ENCODE assay signal across 12 cellular contexts in the genomic region with DNA sequence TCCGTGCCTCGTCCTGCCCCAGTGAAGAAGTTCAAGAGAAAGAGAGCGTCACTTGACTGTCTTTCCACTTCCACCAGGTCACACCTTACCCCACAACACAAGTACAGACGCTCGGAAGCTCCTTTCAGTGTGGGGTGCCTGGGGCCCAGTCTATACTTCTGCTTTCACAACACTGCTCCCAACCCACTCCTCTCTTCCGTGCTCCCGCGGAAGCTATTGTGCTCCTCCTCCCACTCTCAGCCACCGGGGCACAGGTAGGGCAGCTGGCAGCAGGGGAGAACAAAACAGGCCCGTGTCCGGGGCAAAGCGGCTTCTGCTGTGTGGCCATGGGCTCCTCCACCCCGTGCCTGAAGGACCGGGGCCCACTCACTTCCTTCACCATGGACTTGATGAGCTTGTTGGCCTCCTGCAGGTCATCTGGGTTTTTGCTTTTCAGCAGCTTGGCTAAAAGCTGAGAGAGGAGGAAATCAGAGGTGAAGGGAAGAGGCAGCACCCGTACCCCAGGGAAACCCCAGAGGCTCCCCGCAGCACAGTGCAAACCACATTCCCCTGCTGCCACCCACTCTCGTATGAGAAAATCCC. TPM values are rescaled to one million over a fixed set of nuclear protein-coding genes. Genes with fewer than 3 reads are reported as not detected.
DNase-seq lines count a peak whose midpoint lies in the region; ATAC-seq and TF ChIP-seq lines count a peak whose summit lies in the region.
"Had no signal": no experiment of that assay in that cellular context is flagged by ENCODE, and none has a peak within 500 bp of the region (broad histone marks: within the 10 kb centered on the region; RNA-seq: fewer than 3 reads in every experiment).

No MANE protein-coding gene starts in this region.

- H3K4me1 ChIP-seq in CD4-positive, CD25-positive, alpha-beta regulatory T cell (ENCODE audit: control insufficient read depth, insufficient read depth, low read length, poor library complexity, severe bottlenecking): peaks cover 7% of the 10 kb centered on the region
- peaks cover 0 to 30% of the 10 kb centered on the region in 2 donors for H3K4me1 ChIP-seq in naive thymus-derived CD4-positive, alpha-beta T cell (ENCODE audit: control insufficient read depth in 2 of 2, insufficient read depth in 2 of 2, low read length in 2 of 2)
- H3K4me1 ChIP-seq in BE2C: no peaks in the 10 kb centered on the region; the same call in 1 of the 2 replicates

- peak overlapping the region; percentile 68 to 83 (median 78) for H3K27ac Mint-ChIP-seq in CD4-positive, CD25-positive, alpha-beta regulatory T cell
- H3K27ac Mint-ChIP-seq in activated T-cell treated with anti-CD3 and anti-CD28 coated beads, Interleukin-2, amount 50 U/mL, for 24 hours: peak overlapping the region; percentile 91
- H3K27ac Mint-ChIP-seq in naive thymus-derived CD4-positive, alpha-beta T cell: peak overlapping the region in 5 of 9 donors; percentile 38 to 81 (median 65)
- H3K27ac Mint-ChIP-seq: nephron had no signal

- intact Hi-C loops in naive thymus-derived CD4-positive, alpha-beta T cell (cut with micrococcal nuclease): no loop called here

- peaks cover 79% of the 10 kb centered on the region for H3K36me3 ChIP-seq in CD4-positive, CD25-positive, alpha-beta regulatory T cell (ENCODE audit: control insufficient read depth, insufficient read depth, low read length)
- H3K36me3 ChIP-seq in H7 (replicated peaks; ENCODE audit: control insufficient read depth, insufficient read depth, low read length) (peaks cover 62% of the 10 kb centered on the region), BE2C (peaks cover 73% of the 10 kb centered on the region)
- peaks cover 17 to 94% (median 28%) of the 10 kb centered on the region in 3 experiments for H3K36me3 ChIP-seq in naive thymus-derived CD4-positive, alpha-beta T cell (ENCODE audit: control insufficient read depth in 2 of 3, insufficient read depth in 3 of 3, low read length in 3 of 3)

- POLR2A ChIA-PET in naive thymus-derived CD4-positive, alpha-beta T cell (lab: Charles Lee): interaction anchor here (0.6 to 1.1 kb wide), 2 partner anchors 13 to 128 kb away, joined by 3 to 4 read pairs; no protein-coding TSS in a partner anchor

- no peaks in the 10 kb centered on the region for H3K27me3 ChIP-seq in CD4-positive, CD25-positive, alpha-beta regulatory T cell (ENCODE audit: control insufficient read depth, insufficient read depth, low read length)
- H3K27me3 ChIP-seq in H7 (ENCODE audit: control insufficient read depth, insufficient read depth, low read length): no peaks in the 10 kb centered on the region
- no peaks in the 10 kb centered on the region for H3K27me3 ChIP-seq in naive thymus-derived CD4-positive, alpha-beta T cell (ENCODE audit: control insufficient read depth in 2 of 2, insufficient read depth in 2 of 2, low read length in 2 of 2)
- H3K27me3 ChIP-seq in BE2C: no peaks in the 10 kb centered on the region

- H3K9me3 ChIP-seq in CD4-positive, CD25-positive, alpha-beta regulatory T cell (ENCODE audit: control insufficient read depth in 2 of 2, low read length in 2 of 2): no peaks in the 10 kb centered on the region
- no peaks in the 10 kb centered on the region for H3K9me3 ChIP-seq in naive thymus-derived CD4-positive, alpha-beta T cell (ENCODE audit: control insufficient read depth in 2 of 3, low read length in 3 of 3)
- H3K9me3 ChIP-seq in BE2C: no peaks in the 10 kb centered on the region

- H3K36me3 Mint-ChIP-seq in CD4-positive, CD25-positive, alpha-beta regulatory T cell: peaks cover 33% of the 10 kb centered on the region
- H3K36me3 Mint-ChIP-seq in activated T-cell treated with anti-CD3 and anti-CD28 coated beads, Interleukin-2, amount 50 U/mL, for 24 hours (ENCODE audit: low read depth): peaks cover 96% of the 10 kb centered on the region
- peaks cover 8 to 32% (median 12%) of the 10 kb centered on the region in 5 donors for H3K36me3 Mint-ChIP-seq in naive thymus-derived CD4-positive, alpha-beta T cell

- H3K27ac ChIP-seq in CD4-positive, CD25-positive, alpha-beta regulatory T cell (ENCODE audit: insufficient read depth, low read length, poor library complexity, severe bottlenecking): peak overlapping the region; percentile 53
- H3K27ac ChIP-seq in naive thymus-derived CD4-positive, alpha-beta T cell (ENCODE audit: low read depth, low read length): no peak overlapping the region

- H3K9me3 Mint-ChIP-seq in CD4-positive, CD25-positive, alpha-beta regulatory T cell: no peaks in the 10 kb centered on the region
- no peaks in the 10 kb centered on the region for H3K9me3 Mint-ChIP-seq in activated T-cell treated with anti-CD3 and anti-CD28 coated beads, Interleukin-2, amount 50 U/mL, for 24 hours
- H3K9me3 Mint-ChIP-seq in naive thymus-derived CD4-positive, alpha-beta T cell: no peaks in the 10 kb centered on the region
- H3K9me3 Mint-ChIP-seq: nephron had no signal

- ATAC-seq in CD4-positive, CD25-positive, alpha-beta regulatory T cell (ENCODE audit: low read depth in 2 of 2): peak; percentile 25 to 26
- ATAC-seq in naive thymus-derived CD4-positive, alpha-beta T cell: peak; percentile 65

- peaks cover 6 to 31% (median 9%) of the 10 kb centered on the region in 4 donors for H3K4me1 Mint-ChIP-seq in CD4-positive, CD25-positive, alpha-beta regulatory T cell
- H3K4me1 Mint-ChIP-seq in activated T-cell treated with anti-CD3 and anti-CD28 coated beads, Interleukin-2, amount 50 U/mL, for 24 hours (ENCODE audit: low read depth): peaks cover 75% of the 10 kb centered on the region
- H3K4me1 Mint-ChIP-seq in naive thymus-derived CD4-positive, alpha-beta T cell: peaks cover 8 to 35% (median 15%) of the 10 kb centered on the region in 7 donors

- no peak overlapping the region for H3K4me3 ChIP-seq in CD4-positive, CD25-positive, alpha-beta regulatory T cell (ENCODE audit: low read depth, low read length)
- H3K4me3 ChIP-seq in H7 (ENCODE audit: insufficient read depth, low read depth, low read length): no peak overlapping the region
- no peak overlapping the region for H3K4me3 ChIP-seq in naive thymus-derived CD4-positive, alpha-beta T cell (ENCODE audit: low read length)
- no peak overlapping the region for H3K4me3 ChIP-seq in BE2C (ENCODE audit: low read depth, low read length)

- CTCF ChIA-PET in naive thymus-derived CD4-positive, alpha-beta T cell (lab: Charles Lee): interaction anchor here (1.1 kb wide), 2 partner anchors 12 to 128 kb away, joined by 3 to 4 read pairs; no protein-coding TSS in a partner anchor

- peak in 2 of 3 donors; percentile 22 to 37 for DNase-seq in CD4-positive, CD25-positive, alpha-beta regulatory T cell
- DNase-seq in H7: peak; percentile 32
- DNase-seq in activated T-cell treated with anti-CD3 and anti-CD28 coated beads, Interleukin-2, amount 50 U/mL, for 24 hours: peak; percentile 59
- peak in 1 of 9 donors; percentile 48 for DNase-seq in naive thymus-derived CD4-positive, alpha-beta T cell
- no peak for DNase-seq in DMS 273 treated with DMSO at 0.1 percent for 48 hours (lab: John Stamatoyannopoulos, UW)
- no peak for DNase-seq in NAMALWA (ENCODE audit: low spot score)
- no peak for DNase-seq in BE2C
- DNase-seq in NCI-H526 (lab: John Stamatoyannopoulos, UW): no peak
- DNase-seq: activated gamma-delta T cell treated with Interleukin-2 at 50 U/mL for 16 hours, MM.1S, NCI-H526 treated with DMSO at 0.1 percent for 48 hours had no signal

- TF ChIP-seq CTCF in BE2C (IDR thresholded peaks at IDR 0.05; ENCODE audit: low read depth, low read length): no peak

- no peaks in the 10 kb centered on the region for H3K27me3 Mint-ChIP-seq in CD4-positive, CD25-positive, alpha-beta regulatory T cell
- H3K27me3 Mint-ChIP-seq in activated T-cell treated with anti-CD3 and anti-CD28 coated beads, Interleukin-2, amount 50 U/mL, for 24 hours: no peaks in the 10 kb centered on the region
- H3K27me3 Mint-ChIP-seq in naive thymus-derived CD4-positive, alpha-beta T cell: no peaks in the 10 kb centered on the region

- H3K4me3 Mint-ChIP-seq in CD4-positive, CD25-positive, alpha-beta regulatory T cell: peak overlapping the region in 2 of 4 donors; percentile 52 to 63
- peak overlapping the region; percentile 12 for H3K4me3 Mint-ChIP-seq in activated T-cell treated with anti-CD3 and anti-CD28 coated beads, Interleukin-2, amount 50 U/mL, for 24 hours
- peak overlapping the region in 1 of 10 donors; percentile 57 for H3K4me3 Mint-ChIP-seq in naive thymus-derived CD4-positive, alpha-beta T cell
- H3K4me3 Mint-ChIP-seq: nephron had no signal

RNA-seq across cellular contexts. Expression of a gene that starts 18.9 kb away (rescaled TPM):
- total RNA-seq in CD4-positive, CD25-positive, alpha-beta regulatory T cell: 92.6 TPM
- 10 to 100 TPM in 3 of 4 donors, 1 to 10 TPM in 1; 8.0 to 17.2 (median 10.9) TPM for polyA plus RNA-seq in CD4-positive, CD25-positive, alpha-beta regulatory T cell
- total RNA-seq in H7 (2014; rRNA removed; shearing (Covaris generic)): 30.8 and 34.8 TPM in 2 replicates
- 100 to 1,000 TPM in 2 of 5 experiments, 10 to 100 TPM in 3; 79.6 to 128 (median 87.4) TPM for total RNA-seq in naive thymus-derived CD4-positive, alpha-beta T cell
- polyA plus RNA-seq in naive thymus-derived CD4-positive, alpha-beta T cell: 10 to 100 TPM; 13.2 to 27.4 TPM
- polyA plus RNA-seq in BE2C (2012; ENCODE audit: insufficient read depth, insufficient read length, low read depth): 66.2 TPM

RNA-seq across cellular contexts. Expression of a gene that starts 19.1 kb away (rescaled TPM):
- 32.3 TPM for total RNA-seq in CD4-positive, CD25-positive, alpha-beta regulatory T cell
- 100 to 1,000 TPM; 119 to 141 (median 120) TPM for polyA plus RNA-seq in CD4-positive, CD25-positive, alpha-beta regulatory T cell
- 128 and 166 TPM in 2 replicates for total RNA-seq in H7 (2014; rRNA removed; shearing (Covaris generic))
- total RNA-seq in naive thymus-derived CD4-positive, alpha-beta T cell: 10 to 100 TPM; 29.2 to 70.1 (median 34.4) TPM
- 100 to 1,000 TPM; 129 to 135 TPM for polyA plus RNA-seq in naive thymus-derived CD4-positive, alpha-beta T cell
- 232 TPM for polyA plus RNA-seq in BE2C (2012; ENCODE audit: insufficient read depth, insufficient read length, low read depth)

RNA-seq across cellular contexts. Expression of a gene that starts 28.5 kb away (rescaled TPM):
- 35.7 TPM for total RNA-seq in CD4-positive, CD25-positive, alpha-beta regulatory T cell
- 100 to 1,000 TPM in 1 of 4 donors, 10 to 100 TPM in 3; 78.3 to 102 (median 89.4) TPM for polyA plus RNA-seq in CD4-positive, CD25-positive, alpha-beta regulatory T cell
- 28.0 TPM in 2 replicates for total RNA-seq in H7 (2014; rRNA removed; shearing (Covaris generic))
- 10 to 100 TPM; 26.9 to 39.4 (median 36.0) TPM for total RNA-seq in naive thymus-derived CD4-positive, alpha-beta T cell
- 10 to 100 TPM; 84.3 to 90.0 TPM for polyA plus RNA-seq in naive thymus-derived CD4-positive, alpha-beta T cell
- 61.8 TPM for polyA plus RNA-seq in BE2C (2012; ENCODE audit: insufficient read depth, insufficient read length, low read depth)

RNA-seq across cellular contexts. Expression of a gene that starts 37.1 kb away (rescaled TPM):
- total RNA-seq in CD4-positive, CD25-positive, alpha-beta regulatory T cell: 79.5 TPM
- polyA plus RNA-seq in CD4-positive, CD25-positive, alpha-beta regulatory T cell: 10 to 100 TPM; 31.1 to 60.7 (median 44.3) TPM
- total RNA-seq in H7 (2014; rRNA removed; shearing (Covaris generic)): 61.7 and 62.8 TPM in 2 replicates
- 100 to 1,000 TPM in 2 of 5 experiments, 10 to 100 TPM in 3; 96.3 to 143 (median 99.2) TPM for total RNA-seq in naive thymus-derived CD4-positive, alpha-beta T cell
- 10 to 100 TPM; 21.0 to 57.3 TPM for polyA plus RNA-seq in naive thymus-derived CD4-positive, alpha-beta T cell
- 96.3 TPM for polyA plus RNA-seq in BE2C (2012; ENCODE audit: insufficient read depth, insufficient read length, low read depth)

RNA-seq across cellular contexts. Expression of a gene that starts 46.7 kb away (rescaled TPM):
- total RNA-seq in CD4-positive, CD25-positive, alpha-beta regulatory T cell: 24.9 TPM
- 10 to 100 TPM; 15.1 to 21.9 (median 19.0) TPM for polyA plus RNA-seq in CD4-positive, CD25-positive, alpha-beta regulatory T cell
- 25.7 and 31.0 TPM in 2 replicates for total RNA-seq in H7 (2014; rRNA removed; shearing (Covaris generic))
- total RNA-seq in naive thymus-derived CD4-positive, alpha-beta T cell: 10 to 100 TPM; 15.6 to 42.5 (median 21.1) TPM
- polyA plus RNA-seq in naive thymus-derived CD4-positive, alpha-beta T cell: 10 to 100 TPM; 13.0 to 15.5 TPM
- 35.1 TPM for polyA plus RNA-seq in BE2C (2012; ENCODE audit: insufficient read depth, insufficient read length, low read depth)

Comparison
In these comparisons a context has a peak if more than half of its experiments do, and no peak if none do; other contexts are left out.
1. DNase-seq: peak in CD4-positive, CD25-positive, alpha-beta regulatory T cell (2 of 3), H7 (single experiment) and activated T-cell treated with anti-CD3 and anti-CD28 coated beads, Interleukin-2, amount 50 U/mL, for 24 hours (single experiment); none in DMS 273 treated with DMSO at 0.1 percent for 48 hours (single experiment), NAMALWA (single experiment), BE2C (single experiment) and NCI-H526 (0 of 2).
2. Peak in every context shown above with its lines, with median percentiles within 50 percentile points of each other: H3K27ac Mint-ChIP-seq.